In genomic region chr4:128841402-128841801, GRCh38 we compare ENCODE assay signal across 16 cellular contexts. TPM values are rescaled to one million over a fixed set of nuclear protein-coding genes. Genes with fewer than 3 reads are reported as not detected.
DNase-seq lines count a peak whose midpoint lies in the region; ATAC-seq and TF ChIP-seq lines count a peak whose summit lies in the region.
"Had no signal": no experiment of that assay in that cellular context is flagged by ENCODE, and none has a peak within 500 bp of the region (broad histone marks: within the 10 kb centered on the region; RNA-seq: fewer than 3 reads in every experiment).

No MANE protein-coding gene starts in this region.

- CTCF ChIA-PET in activated CD8-positive, alpha-beta memory T cell treated with anti-CD3 and anti-CD28 coated beads, Interleukin-2, amount 10 ng/mL, durations not matched to agents 7 days and 5 days (lab: Charles Lee): interaction anchor here (0.8 to 3.0 kb wide), 5 partner anchors 11 to 29 kb away, joined by 3 to 9 read pairs (median 3); no protein-coding TSS in a partner anchor

- no peak for TF ChIP-seq CTCF in omental fat pad (IDR thresholded peaks at IDR 0.05)

- DNase-seq in activated T-cell treated with anti-CD3 and anti-CD28 coated beads, Interleukin-2, amount 50 U/mL, for 72 hours: no peak
- DNase-seq in activated T-cell treated with anti-CD3 and anti-CD28 coated beads, Interleukin-2, amount 50 U/mL, for 4 hours: no peak
- DNase-seq in T-helper 17 cell: no peak
- no peak for DNase-seq in omental fat pad (ENCODE audit: low spot score)
- no peak for DNase-seq in activated CD8-positive, alpha-beta memory T cell treated with anti-CD3 and anti-CD28 coated beads, Interleukin-2, amount 10 ng/mL, durations not matched to agents 7 days and 5 days
- no peak for DNase-seq in NOMO-1 (lab: John Stamatoyannopoulos, UW; ENCODE audit: unreplicated experiment in 2 of 2)
- DNase-seq: central memory CD4-positive, alpha-beta T cell; left colon; NCI-H1092; NCI-H2107; NCI-H69; PC-9; posterior cingulate gyrus; stimulated activated naive CD4-positive, alpha-beta T cell treated with Interleukin-2 at 50 U/mL for 16 hours had no signal

- no peaks in the 10 kb centered on the region for H3K9me3 Mint-ChIP-seq in activated T-cell treated with anti-CD3 and anti-CD28 coated beads, Interleukin-2, amount 50 U/mL, for 72 hours
- no peaks in the 10 kb centered on the region for H3K9me3 Mint-ChIP-seq in activated T-cell treated with anti-CD3 and anti-CD28 coated beads, Interleukin-2, amount 50 U/mL, for 4 hours
- H3K9me3 Mint-ChIP-seq in stimulated activated memory B cell treated with anti-CD40 and anti-IgM and Interleukin-4, amounts not matched to agents 10 μg/mL and 1 μg/mL and 100 μg/mL, for 72 hours: no peaks in the 10 kb centered on the region
- no peaks in the 10 kb centered on the region for H3K9me3 Mint-ChIP-seq in activated CD8-positive, alpha-beta memory T cell treated with anti-CD3 and anti-CD28 coated beads, Interleukin-2, amount 10 ng/mL, durations not matched to agents 7 days and 5 days (ENCODE audit: low read depth)

- peaks cover 30% of the 10 kb centered on the region for H3K4me1 Mint-ChIP-seq in activated T-cell treated with anti-CD3 and anti-CD28 coated beads, Interleukin-2, amount 50 U/mL, for 72 hours (ENCODE audit: low read depth)
- peaks cover 51% of the 10 kb centered on the region for H3K4me1 Mint-ChIP-seq in activated T-cell treated with anti-CD3 and anti-CD28 coated beads, Interleukin-2, amount 50 U/mL, for 4 hours (ENCODE audit: low read depth)
- H3K4me1 Mint-ChIP-seq in T-helper 17 cell: peaks cover 49% of the 10 kb centered on the region
- peaks cover 33% of the 10 kb centered on the region for H3K4me1 Mint-ChIP-seq in stimulated activated memory B cell treated with anti-CD40 and anti-IgM and Interleukin-4, amounts not matched to agents 10 μg/mL and 1 μg/mL and 100 μg/mL, for 72 hours
- peaks cover 12% of the 10 kb centered on the region for H3K4me1 Mint-ChIP-seq in activated CD8-positive, alpha-beta memory T cell treated with anti-CD3 and anti-CD28 coated beads, Interleukin-2, amount 10 ng/mL, durations not matched to agents 7 days and 5 days

- H3K9me3 ChIP-seq in T-helper 17 cell (ENCODE audit: control insufficient read depth, low read length, poor library complexity, severe bottlenecking): no peaks in the 10 kb centered on the region

- H3K36me3 Mint-ChIP-seq in activated T-cell treated with anti-CD3 and anti-CD28 coated beads, Interleukin-2, amount 50 U/mL, for 72 hours (ENCODE audit: insufficient read depth in 2 of 2): peaks cover 5 to 21% of the 10 kb centered on the region in 2 donors
- H3K36me3 Mint-ChIP-seq in activated T-cell treated with anti-CD3 and anti-CD28 coated beads, Interleukin-2, amount 50 U/mL, for 4 hours (ENCODE audit: insufficient read depth): peaks cover 38% of the 10 kb centered on the region
- H3K36me3 Mint-ChIP-seq in T-helper 17 cell (ENCODE audit: low read depth): peaks cover 6% of the 10 kb centered on the region
- peaks cover 51% of the 10 kb centered on the region for H3K36me3 Mint-ChIP-seq in stimulated activated memory B cell treated with anti-CD40 and anti-IgM and Interleukin-4, amounts not matched to agents 10 μg/mL and 1 μg/mL and 100 μg/mL, for 72 hours
- peaks cover 17% of the 10 kb centered on the region for H3K36me3 Mint-ChIP-seq in activated CD8-positive, alpha-beta memory T cell treated with anti-CD3 and anti-CD28 coated beads, Interleukin-2, amount 10 ng/mL, durations not matched to agents 7 days and 5 days

- no peak overlapping the region for H3K4me3 Mint-ChIP-seq in activated T-cell treated with anti-CD3 and anti-CD28 coated beads, Interleukin-2, amount 50 U/mL, for 72 hours
- no peak overlapping the region for H3K4me3 Mint-ChIP-seq in activated T-cell treated with anti-CD3 and anti-CD28 coated beads, Interleukin-2, amount 50 U/mL, for 4 hours
- peak overlapping the region; percentile 41 for H3K4me3 Mint-ChIP-seq in T-helper 17 cell
- H3K4me3 Mint-ChIP-seq in stimulated activated memory B cell treated with anti-CD40 and anti-IgM and Interleukin-4, amounts not matched to agents 10 μg/mL and 1 μg/mL and 100 μg/mL, for 72 hours: no peak overlapping the region
- H3K4me3 Mint-ChIP-seq in activated CD8-positive, alpha-beta memory T cell treated with anti-CD3 and anti-CD28 coated beads, Interleukin-2, amount 10 ng/mL, durations not matched to agents 7 days and 5 days: no peak overlapping the region

- no peak for ATAC-seq in activated T-cell treated with anti-CD3 and anti-CD28 coated beads, Interleukin-2, amount 50 U/mL, for 72 hours (replicated peaks in 1 of 2)
- no peak for ATAC-seq in activated T-cell treated with anti-CD3 and anti-CD28 coated beads, Interleukin-2, amount 50 U/mL, for 4 hours
- ATAC-seq in T-helper 17 cell (no peak), esophagus mucosa (peak; percentile 84), omental fat pad (ENCODE audit: low FRiP score) (no peak)
- no peak for ATAC-seq in stimulated activated memory B cell treated with anti-CD40 and anti-IgM and Interleukin-4, amounts not matched to agents 10 μg/mL and 1 μg/mL and 100 μg/mL, for 72 hours
- ATAC-seq in activated CD8-positive, alpha-beta memory T cell treated with anti-CD3 and anti-CD28 coated beads, Interleukin-2, amount 10 ng/mL, durations not matched to agents 7 days and 5 days: no peak
- ATAC-seq: left colon had no signal

- no peaks in the 10 kb centered on the region for H3K27me3 Mint-ChIP-seq in activated T-cell treated with anti-CD3 and anti-CD28 coated beads, Interleukin-2, amount 50 U/mL, for 72 hours (ENCODE audit: low read depth)
- no peaks in the 10 kb centered on the region for H3K27me3 Mint-ChIP-seq in activated T-cell treated with anti-CD3 and anti-CD28 coated beads, Interleukin-2, amount 50 U/mL, for 4 hours (ENCODE audit: low read depth)
- no peaks in the 10 kb centered on the region for H3K27me3 Mint-ChIP-seq in T-helper 17 cell
- no peaks in the 10 kb centered on the region for H3K27me3 Mint-ChIP-seq in stimulated activated memory B cell treated with anti-CD40 and anti-IgM and Interleukin-4, amounts not matched to agents 10 μg/mL and 1 μg/mL and 100 μg/mL, for 72 hours
- H3K27me3 Mint-ChIP-seq in activated CD8-positive, alpha-beta memory T cell treated with anti-CD3 and anti-CD28 coated beads, Interleukin-2, amount 10 ng/mL, durations not matched to agents 7 days and 5 days: no peaks in the 10 kb centered on the region

- peak overlapping the region; percentile 96 for H3K27ac Mint-ChIP-seq in activated T-cell treated with anti-CD3 and anti-CD28 coated beads, Interleukin-2, amount 50 U/mL, for 72 hours
- peak overlapping the region; percentile 91 for H3K27ac Mint-ChIP-seq in T-helper 17 cell
- peak overlapping the region; percentile 4 for H3K27ac Mint-ChIP-seq in stimulated activated memory B cell treated with anti-CD40 and anti-IgM and Interleukin-4, amounts not matched to agents 10 μg/mL and 1 μg/mL and 100 μg/mL, for 72 hours
- H3K27ac Mint-ChIP-seq in activated CD8-positive, alpha-beta memory T cell treated with anti-CD3 and anti-CD28 coated beads, Interleukin-2, amount 10 ng/mL, durations not matched to agents 7 days and 5 days: no peak overlapping the region

RNA-seq across cellular contexts. Expression of gene JADE1, which starts 31.9 kb away (rescaled TPM):
- 10 to 100 TPM; 30.0 to 34.9 TPM for total RNA-seq in activated T-cell treated with anti-CD3 and anti-CD28 coated beads, Interleukin-2, amount 50 U/mL, for 72 hours
- 10 to 100 TPM; 30.0 to 40.5 (median 39.1) TPM for total RNA-seq in activated T-cell treated with anti-CD3 and anti-CD28 coated beads, Interleukin-2, amount 50 U/mL, for 4 hours
- 10 to 100 TPM; 38.0 to 53.1 TPM for total RNA-seq in T-helper 17 cell
- total RNA-seq in esophagus mucosa: 9.8 TPM
- total RNA-seq in omental fat pad: 10 to 100 TPM; 37.2 to 57.4 (median 45.5) TPM
- 10 to 100 TPM; 30.4 to 31.2 TPM for total RNA-seq in activated CD8-positive, alpha-beta memory T cell treated with anti-CD3 and anti-CD28 coated beads, Interleukin-2, amount 10 ng/mL, durations not matched to agents 7 days and 5 days
